Comparison of ENCODE assay signal across 28 cellular contexts in genomic region chr20:59966428-59966827, GRCh38.
"Had no signal": no experiment of that assay in that cellular context is flagged by ENCODE, and none has a peak within 500 bp of the region (broad histone marks: within the 10 kb centered on the region; RNA-seq: fewer than 3 reads in every experiment).

No MANE protein-coding gene starts in this region.

- H3K9me3 Mint-ChIP-seq: activated CD4-positive, alpha-beta memory T cell treated with anti-CD3 and anti-CD28 coated beads for 36 hours; activated CD4-positive, alpha-beta T cell treated with anti-CD3 and anti-CD28 coated beads, Interleukin-2, amount 10 ng/mL, durations not matched to agents 24 days and 14 days; activated naive CD4-positive, alpha-beta T cell treated with anti-CD3 and anti-CD28 coated beads, Interleukin-2, amount 50 U/mL, for 24 hours; activated naive CD8-positive, alpha-beta T cell treated with anti-CD3 and anti-CD28 coated beads, Interleukin-2, amount 50 U/mL, for 24 hours; activated T-cell treated with anti-CD3 and anti-CD28 coated beads, Interleukin-2, amount 50 U/mL, for 4 hours; activated T-helper 2 cell treated with anti-CD3 and anti-CD28 coated beads, Interferon-gamma antibody, Interleukin-2, Interleukin-4, amounts not matched to agents 10 μg/mL and 5 μg/mL and 100 μg/mL, durations not matched to agents 14 hours and 24 hours and 36 hours; central memory CD8-positive, alpha-beta T cell; nephron progenitor cell; stimulated activated naive B cell treated with anti-CD40 and anti-IgM and Interleukin-4, amounts not matched to agents 10 μg/mL and 1 μg/mL and 100 μg/mL, for 72 hours had no signal

- H3K27me3 Mint-ChIP-seq: activated CD4-positive, alpha-beta memory T cell treated with anti-CD3 and anti-CD28 coated beads for 36 hours; activated CD4-positive, alpha-beta T cell treated with anti-CD3 and anti-CD28 coated beads, Interleukin-2, amount 10 ng/mL, durations not matched to agents 24 days and 14 days; activated naive CD4-positive, alpha-beta T cell treated with anti-CD3 and anti-CD28 coated beads, Interleukin-2, amount 50 U/mL, for 24 hours; activated naive CD8-positive, alpha-beta T cell treated with anti-CD3 and anti-CD28 coated beads, Interleukin-2, amount 50 U/mL, for 24 hours; central memory CD8-positive, alpha-beta T cell; T-helper 17 cell had no signal

- H3K4me3 Mint-ChIP-seq: activated CD4-positive, alpha-beta memory T cell treated with anti-CD3 and anti-CD28 coated beads for 36 hours; activated CD4-positive, alpha-beta T cell treated with anti-CD3 and anti-CD28 coated beads, Interleukin-2, amount 10 ng/mL, durations not matched to agents 24 days and 14 days; activated naive CD4-positive, alpha-beta T cell treated with anti-CD3 and anti-CD28 coated beads, Interleukin-2, amount 50 U/mL, for 24 hours; activated naive CD8-positive, alpha-beta T cell treated with anti-CD3 and anti-CD28 coated beads, Interleukin-2, amount 50 U/mL, for 24 hours; activated T-cell treated with anti-CD3 and anti-CD28 coated beads, Interleukin-2, amount 50 U/mL, for 4 hours; central memory CD8-positive, alpha-beta T cell; nephron progenitor cell; stimulated activated naive B cell treated with anti-CD40 and anti-IgM and Interleukin-4, amounts not matched to agents 10 μg/mL and 1 μg/mL and 100 μg/mL, for 72 hours; T-helper 17 cell had no signal

- H3K27ac ChIP-seq: breast epithelium, epithelial cell of prostate, esophagus squamous epithelium, gastrocnemius medialis, left lung, neutrophil, sigmoid colon, stomach, testis, transverse colon had no signal

- ATAC-seq: activated naive CD8-positive, alpha-beta T cell treated with anti-CD3 and anti-CD28 coated beads, Interleukin-2, amount 50 U/mL, for 24 hours; activated T-cell treated with anti-CD3 and anti-CD28 coated beads, Interleukin-2, amount 50 U/mL, for 4 hours; gastrocnemius medialis; left lung; stimulated activated naive B cell treated with anti-CD40 and anti-IgM and Interleukin-4, amounts not matched to agents 10 μg/mL and 1 μg/mL and 100 μg/mL, for 72 hours; T-helper 17 cell had no signal

- H3K4me1 Mint-ChIP-seq: activated CD4-positive, alpha-beta T cell treated with anti-CD3 and anti-CD28 coated beads, Interleukin-2, amount 10 ng/mL, durations not matched to agents 24 days and 14 days; activated naive CD4-positive, alpha-beta T cell treated with anti-CD3 and anti-CD28 coated beads, Interleukin-2, amount 50 U/mL, for 24 hours; activated naive CD8-positive, alpha-beta T cell treated with anti-CD3 and anti-CD28 coated beads, Interleukin-2, amount 50 U/mL, for 24 hours; central memory CD8-positive, alpha-beta T cell; nephron progenitor cell; stimulated activated naive B cell treated with anti-CD40 and anti-IgM and Interleukin-4, amounts not matched to agents 10 μg/mL and 1 μg/mL and 100 μg/mL, for 72 hours had no signal

- H3K36me3 Mint-ChIP-seq: activated CD4-positive, alpha-beta memory T cell treated with anti-CD3 and anti-CD28 coated beads for 36 hours; activated naive CD4-positive, alpha-beta T cell treated with anti-CD3 and anti-CD28 coated beads, Interleukin-2, amount 50 U/mL, for 24 hours had no signal

- DNase-seq: activated CD4-positive, alpha-beta memory T cell treated with anti-CD3 and anti-CD28 coated beads for 36 hours; activated CD4-positive, alpha-beta T cell treated with anti-CD3 and anti-CD28 coated beads, Interleukin-2, amount 10 ng/mL, durations not matched to agents 24 days and 14 days; activated CD4-positive, CD25-positive, alpha-beta regulatory T cell treated with anti-CD3 and anti-CD28 coated beads, Interleukin-2, amount 50 U/mL, for 72 hours; activated naive CD8-positive, alpha-beta T cell treated with anti-CD3 and anti-CD28 coated beads, Interleukin-2, amount 50 U/mL, for 24 hours; activated T-cell treated with anti-CD3 and anti-CD28 coated beads, Interleukin-2, amount 50 U/mL, for 4 hours; dermis blood vessel endothelial cell; effector CD8-positive, alpha-beta T cell; esophagus squamous epithelium; gastrocnemius medialis; kidney glomerular epithelial cell; left lung; nephron progenitor cell; retina; sigmoid colon; small intestine; stimulated activated naive B cell treated with anti-CD40 and anti-IgM and Interleukin-4, amounts not matched to agents 10 μg/mL and 1 μg/mL and 100 μg/mL, for 72 hours; stomach; T-helper 17 cell; T1000; testis; transverse colon had no signal

- H3K27ac Mint-ChIP-seq: activated CD4-positive, alpha-beta memory T cell treated with anti-CD3 and anti-CD28 coated beads for 36 hours; activated CD4-positive, alpha-beta T cell treated with anti-CD3 and anti-CD28 coated beads, Interleukin-2, amount 10 ng/mL, durations not matched to agents 24 days and 14 days; activated naive CD4-positive, alpha-beta T cell treated with anti-CD3 and anti-CD28 coated beads, Interleukin-2, amount 50 U/mL, for 24 hours; activated naive CD8-positive, alpha-beta T cell treated with anti-CD3 and anti-CD28 coated beads, Interleukin-2, amount 50 U/mL, for 24 hours; activated T-helper 2 cell treated with anti-CD3 and anti-CD28 coated beads, Interferon-gamma antibody, Interleukin-2, Interleukin-4, amounts not matched to agents 10 μg/mL and 5 μg/mL and 100 μg/mL, durations not matched to agents 14 hours and 24 hours and 36 hours; nephron progenitor cell; progenitor cell of endocrine pancreas; stimulated activated naive B cell treated with anti-CD40 and anti-IgM and Interleukin-4, amounts not matched to agents 10 μg/mL and 1 μg/mL and 100 μg/mL, for 72 hours; T-helper 17 cell had no signal
